Comparison of ENCODE assay signal across 18 cellular contexts in the genomic region with DNA sequence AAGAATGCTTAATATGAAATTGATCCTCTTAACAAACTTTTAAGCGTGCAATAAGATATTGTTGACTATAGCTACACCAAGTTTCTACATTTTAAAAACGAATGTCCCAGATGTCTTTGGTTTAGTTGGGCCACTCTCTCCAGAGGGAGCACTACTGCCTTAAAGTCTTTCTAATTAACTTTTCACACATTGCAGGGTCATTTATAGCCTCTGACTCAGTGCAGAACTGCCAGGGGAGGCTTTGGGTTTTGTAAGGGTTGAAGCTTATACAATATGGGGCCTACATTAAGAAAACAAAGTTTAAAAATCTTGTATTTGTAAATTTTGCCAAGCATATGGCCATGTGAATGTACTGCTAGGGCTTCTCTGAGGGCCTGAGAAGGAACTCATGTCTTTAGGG. TPM values are rescaled to one million over a fixed set of nuclear protein-coding genes. Genes with fewer than 3 reads are reported as not detected.
A peak's percentile ranks its signal among the peaks of the same experiment; 100 is the strongest.
DNase-seq lines count a peak whose midpoint lies in the region; ATAC-seq and TF ChIP-seq lines count a peak whose summit lies in the region.
"Had no signal": no experiment of that assay in that cellular context is flagged by ENCODE, and none has a peak within 500 bp of the region (broad histone marks: within the 10 kb centered on the region; RNA-seq: fewer than 3 reads in every experiment).

No MANE protein-coding gene starts in this region.

- TF ChIP-seq EP300 in esophagus muscularis mucosa (IDR thresholded peaks at IDR 0.05), result no peak

- H3K4me3 ChIP-seq in left ventricle myocardium inferior (no peak overlapping the region), upper lobe of right lung (no peak overlapping the region), esophagus muscularis mucosa (no peak overlapping the region)

- ATAC-seq in upper lobe of right lung, result peak; percentile 16
- no peak for ATAC-seq in HG02981 (IDR thresholded peaks at IDR 0.05; ENCODE audit: unreplicated experiment)
- ATAC-seq: Panc1 had no signal

- TF ChIP-seq POLR2A in esophagus muscularis mucosa (IDR thresholded peaks at IDR 0.05; ENCODE audit: low read depth), result no peak

- peaks cover 84% of the 10 kb centered on the region for H3K4me1 ChIP-seq in left ventricle myocardium inferior
- H3K4me1 ChIP-seq in upper lobe of right lung, result no peaks in the 10 kb centered on the region
- peaks cover 4 to 6% (median 5%) of the 10 kb centered on the region in 4 donors for H3K4me1 ChIP-seq in esophagus muscularis mucosa
- H3K4me1 ChIP-seq: BE2C had no signal

- peak; percentile 58 for DNase-seq in SIG-M5 treated with dmso at 0.1 percent for 504 hours (lab: John Stamatoyannopoulos, UW; ENCODE audit: unreplicated experiment)
- no peak for DNase-seq in SIG-M5 (lab: John Stamatoyannopoulos, UW)
- peak; percentile 70 for DNase-seq in MV-4-11 (lab: John Stamatoyannopoulos, UW)
- no peak for DNase-seq in left ventricle myocardium inferior
- DNase-seq in upper lobe of right lung, result no peak
- no peak for DNase-seq in NCI-H2107 (lab: John Stamatoyannopoulos, UW)
- no peak for DNase-seq in esophagus muscularis mucosa (ENCODE audit: extremely low spot score)
- DNase-seq: BE2C; CD8-positive, alpha-beta memory T cell; EL; H9; MM.1S; NCI-H1417; NCI-H187; NCI-H2227 treated with DMSO at 0.1 percent for 48 hours; SK-N-SH had no signal

- H3K36me3 ChIP-seq in left ventricle myocardium inferior (no peaks in the 10 kb centered on the region), upper lobe of right lung (no peaks in the 10 kb centered on the region), esophagus muscularis mucosa (no peaks in the 10 kb centered on the region)
- H3K36me3 ChIP-seq: BE2C had no signal

- WGBS in esophagus muscularis mucosa, result 88% methylated on average over 2 of the region's 2 CpGs

- H3K27ac ChIP-seq in left ventricle myocardium inferior (replicated peaks) (peak overlapping the region; percentile 29), upper lobe of right lung (peak overlapping the region; percentile 55), esophagus muscularis mucosa (replicated peaks in 1 of 4) (no peak overlapping the region)

- intact Hi-C loops in left ventricle myocardium inferior (cut with micrococcal nuclease) (no loop called here), upper lobe of right lung (cut with DNase I) (no loop called here), esophagus muscularis mucosa (cut with DNase I) (no loop called here)

- TF ChIP-seq CTCF in left ventricle myocardium inferior (IDR thresholded peaks at IDR 0.05; ENCODE audit: borderline replicate concordance), result no peak
- TF ChIP-seq CTCF in upper lobe of right lung (IDR thresholded peaks at IDR 0.05), result no peak
- no peak for TF ChIP-seq CTCF in esophagus muscularis mucosa (IDR thresholded peaks at IDR 0.05)

- H3K27me3 ChIP-seq in left ventricle myocardium inferior (ENCODE audit: low read depth) (no peaks in the 10 kb centered on the region), upper lobe of right lung (no peaks in the 10 kb centered on the region), esophagus muscularis mucosa (no peaks in the 10 kb centered on the region)
- H3K27me3 ChIP-seq: BE2C had no signal

- H3K9me3 ChIP-seq in left ventricle myocardium inferior (replicated peaks), result peaks cover 5% of the 10 kb centered on the region
- H3K9me3 ChIP-seq in upper lobe of right lung, result no peaks in the 10 kb centered on the region
- H3K9me3 ChIP-seq in esophagus muscularis mucosa, result peaks cover 0 to 8% (median 0%) of the 10 kb centered on the region in 4 donors
- H3K9me3 ChIP-seq: BE2C, SK-N-SH had no signal

RNA-seq across cellular contexts. Expression of a gene that starts 30.2 kb away (rescaled TPM):
- 990 TPM for total RNA-seq in left ventricle myocardium inferior
- 53.8 TPM for total RNA-seq in upper lobe of right lung
- total RNA-seq in esophagus muscularis mucosa, result 100 to 1,000 TPM; 105 to 166 (median 157) TPM

Comparison
In these comparisons a context has a peak if more than half of its experiments do, and no peak if none do; other contexts are left out.
1. DNase-seq: peak in SIG-M5 treated with dmso at 0.1 percent for 504 hours (single experiment) and MV-4-11 (single experiment); none in SIG-M5 (single experiment), left ventricle myocardium inferior (single experiment), upper lobe of right lung (single experiment), NCI-H2107 (single experiment) and esophagus muscularis mucosa (single experiment).
2. H3K27ac ChIP-seq: peak in left ventricle myocardium inferior (single experiment) and upper lobe of right lung (single experiment); none in esophagus muscularis mucosa (0 of 4).